In the genomic region with DNA sequence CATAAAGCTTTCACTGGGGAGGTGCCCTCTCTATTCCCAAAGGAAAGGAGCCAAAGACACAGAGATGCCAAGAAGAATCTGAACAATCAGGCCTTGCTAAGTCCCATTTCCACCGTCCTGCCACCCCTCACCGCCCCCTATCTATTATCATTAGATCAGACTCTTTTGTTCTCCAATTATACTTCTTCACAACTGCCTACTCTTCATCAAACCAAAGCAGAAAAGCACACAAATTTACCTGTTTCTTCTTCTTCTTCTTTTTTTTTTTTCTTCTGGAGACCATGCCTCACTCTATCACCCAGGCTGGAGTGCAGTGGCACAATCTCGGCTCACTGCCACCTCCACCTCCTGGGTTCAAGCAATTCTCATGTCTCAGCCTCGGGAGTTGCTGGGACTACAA, we compare ENCODE assay signal across 25 cellular contexts.
"Had no signal": no experiment of that assay in that cellular context is flagged by ENCODE, and none has a peak within 500 bp of the region (broad histone marks: within the 10 kb centered on the region; RNA-seq: fewer than 3 reads in every experiment).

No MANE protein-coding gene starts in this region.

- H3K4me1 Mint-ChIP-seq: endodermal cell had no signal

- H3K4me3 ChIP-seq: colonic mucosa, coronary artery, dorsolateral prefrontal cortex, esophagus muscularis mucosa, esophagus squamous epithelium, gastrocnemius medialis, gastroesophageal sphincter, heart left ventricle, heart right ventricle, hepatocyte had no signal

- H3K27ac ChIP-seq: colonic mucosa, coronary artery, dorsolateral prefrontal cortex, epithelial cell of prostate, esophagus muscularis mucosa, esophagus squamous epithelium, foreskin keratinocyte, gastrocnemius medialis, gastroesophageal sphincter, heart left ventricle, heart right ventricle, hepatocyte had no signal

- H3K9me3 ChIP-seq: colonic mucosa, esophagus muscularis mucosa, esophagus squamous epithelium, gastrocnemius medialis, gastroesophageal sphincter, heart left ventricle, heart right ventricle had no signal

- H3K4me1 ChIP-seq: colonic mucosa, esophagus muscularis mucosa, gastrocnemius medialis, gastroesophageal sphincter, heart left ventricle, heart right ventricle had no signal

- H3K27ac Mint-ChIP-seq: dendritic cell treated with granulocyte-macrophage colony-stimulating factor and Interleukin-4, amounts not matched to agents 40 ng/mL and 50 ng/mL, for 4 days; effector memory CD8-positive, alpha-beta T cell; endodermal cell had no signal

- H3K27me3 ChIP-seq: colonic mucosa, dorsolateral prefrontal cortex, esophagus muscularis mucosa, esophagus squamous epithelium, foreskin keratinocyte, gastrocnemius medialis, gastroesophageal sphincter, hepatocyte had no signal

- H3K9me3 Mint-ChIP-seq: dendritic cell treated with granulocyte-macrophage colony-stimulating factor and Interleukin-4, amounts not matched to agents 40 ng/mL and 50 ng/mL, for 4 days; effector memory CD8-positive, alpha-beta T cell had no signal

- H3K36me3 ChIP-seq: colonic mucosa, esophagus muscularis mucosa, esophagus squamous epithelium, gastrocnemius medialis, gastroesophageal sphincter, heart left ventricle, heart right ventricle had no signal

- DNase-seq: colonic mucosa; cortex of kidney; dermis blood vessel endothelial cell; dorsolateral prefrontal cortex; effector CD4-positive, alpha-beta T cell; effector CD8-positive, alpha-beta T cell; effector memory CD4-positive, alpha-beta T cell; effector memory CD8-positive, alpha-beta T cell; endodermal cell; erythroblast; esophagus squamous epithelium; foreskin fibroblast; foreskin keratinocyte; foreskin melanocyte; gastrocnemius medialis; glutamatergic neuron; head of caudate nucleus; heart left ventricle; heart right ventricle had no signal

- H3K4me3 Mint-ChIP-seq: dendritic cell treated with granulocyte-macrophage colony-stimulating factor and Interleukin-4, amounts not matched to agents 40 ng/mL and 50 ng/mL, for 4 days; effector memory CD8-positive, alpha-beta T cell; endodermal cell had no signal
